ENCODE assay signal across 8 cellular contexts in the genomic region with DNA sequence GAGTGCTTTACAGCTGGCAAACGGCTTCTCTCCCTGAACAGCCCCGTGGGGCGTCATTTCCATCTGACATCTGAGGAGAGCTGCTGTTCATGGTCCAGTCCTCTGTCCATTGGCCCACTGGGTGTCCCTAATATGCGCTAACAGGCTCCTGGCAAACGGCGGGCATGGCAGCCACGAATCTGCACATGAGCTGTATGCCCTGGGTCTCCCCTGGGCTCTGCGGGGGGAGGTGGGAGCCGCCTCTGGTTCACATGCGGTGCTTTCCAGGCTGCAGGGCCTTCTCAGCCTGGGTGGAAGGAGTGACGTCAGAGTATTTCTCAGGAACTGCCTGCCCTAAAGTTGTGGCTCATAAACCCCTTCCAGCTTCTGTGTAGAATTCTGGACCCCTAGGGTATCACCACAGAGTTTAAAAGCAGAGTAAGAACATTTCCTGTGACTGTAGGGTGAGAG.
DNase-seq lines count a peak whose midpoint lies in the region; ATAC-seq and TF ChIP-seq lines count a peak whose summit lies in the region.

No MANE protein-coding gene starts in this region.

- peaks cover 94% of the 10 kb centered on the region for H3K4me1 Mint-ChIP-seq in activated naive CD8-positive, alpha-beta T cell treated with anti-CD3 and anti-CD28 coated beads for 36 hours

- POLR2A ChIA-PET in AG04450 (lab: Yijun Ruan, JAX), result interaction anchor here (1.1 kb wide), 1 partner anchor 13 kb away, joined by 8 read pairs; no protein-coding TSS in a partner anchor

- H3K9me3 Mint-ChIP-seq in activated naive CD8-positive, alpha-beta T cell treated with anti-CD3 and anti-CD28 coated beads for 36 hours, result no peaks in the 10 kb centered on the region

- CTCF ChIA-PET in AG04450 (lab: Charles Lee), result interaction anchor here (1.3 kb wide), 1 partner anchor 45 kb away, joined by 6 read pairs; no protein-coding TSS in a partner anchor

- H3K36me3 Mint-ChIP-seq in activated naive CD8-positive, alpha-beta T cell treated with anti-CD3 and anti-CD28 coated beads for 36 hours, result peaks cover 21% of the 10 kb centered on the region

- no peak for ATAC-seq in GM21528 (IDR thresholded peaks at IDR 0.05; ENCODE audit: low FRiP score, unreplicated experiment)

- DNase-seq in AG04450 (ENCODE audit: low read depth, low spot score) (no peak), HFF-Myc (ENCODE audit: extremely low read depth, low read depth) (peak; percentile 63), SK-N-MC (ENCODE audit: low read depth, low spot score) (peak; percentile 99), NCI-H128 (lab: John Stamatoyannopoulos, UW; ENCODE audit: unreplicated experiment) (no peak)
- peak; percentile 83 for DNase-seq in activated naive CD8-positive, alpha-beta T cell treated with anti-CD3 and anti-CD28 coated beads for 36 hours
- DNase-seq in stimulated activated CD4-positive, alpha-beta T cell treated with anti-CD3 and anti-CD28 coated beads, TNF-alpha, amount 100 ng/mL, for 24 hours (ENCODE audit: low read depth in 3 of 3), result peak; percentile 64 to 83 (median 69)

- peak overlapping the region; percentile 97 for H3K27ac Mint-ChIP-seq in activated naive CD8-positive, alpha-beta T cell treated with anti-CD3 and anti-CD28 coated beads for 36 hours

- TF ChIP-seq CTCF in AG04450 (IDR thresholded peaks at IDR 0.05; ENCODE audit: low read depth, low read length) (no peak), HFF-Myc (IDR thresholded peaks at IDR 0.05; ENCODE audit: low read depth, low read length, missing control alignments) (no peak)

- peak overlapping the region; percentile 67 for H3K4me3 Mint-ChIP-seq in activated naive CD8-positive, alpha-beta T cell treated with anti-CD3 and anti-CD28 coated beads for 36 hours

- peak overlapping the region; percentile 41 for H3K9ac ChIP-seq in SK-N-MC (ENCODE audit: insufficient read length)

- H3K27me3 ChIP-seq in AG04450 (ENCODE audit: control insufficient read depth, insufficient read depth, low read length) (no peaks in the 10 kb centered on the region), layer of hippocampus (ENCODE audit: control insufficient read depth, insufficient read depth, low read length) (no peaks in the 10 kb centered on the region)

- H3K9me3 ChIP-seq in AG04450 (ENCODE audit: control insufficient read depth, insufficient read depth, low read length) (no peaks in the 10 kb centered on the region), SK-N-MC (ENCODE audit: low read depth, low read length) (no peaks in the 10 kb centered on the region)

- H3K27ac ChIP-seq in AG04450 (ENCODE audit: low read depth, low read length), result peak overlapping the region; percentile 78
- peak overlapping the region; percentile 95 for H3K27ac ChIP-seq in SK-N-MC
- H3K27ac ChIP-seq in layer of hippocampus (ENCODE audit: low read depth, low read length), result peak overlapping the region; percentile 50

- H3K4me3 ChIP-seq in AG04450 (ENCODE audit: low read depth, low read length), result no peak overlapping the region
- H3K4me3 ChIP-seq in HFF-Myc (replicated peaks; ENCODE audit: low read depth, low read length), result no peak overlapping the region
- peak overlapping the region; percentile 76 for H3K4me3 ChIP-seq in SK-N-MC

- H3K27me3 Mint-ChIP-seq in activated naive CD8-positive, alpha-beta T cell treated with anti-CD3 and anti-CD28 coated beads for 36 hours, result no peaks in the 10 kb centered on the region

- H3K36me3 ChIP-seq in SK-N-MC (ENCODE audit: insufficient read depth, low read length), result no peaks in the 10 kb centered on the region

Comparison
In these comparisons a context has a peak if more than half of its experiments do, and no peak if none do; other contexts are left out.
1. DNase-seq: peak in HFF-Myc (single experiment), SK-N-MC (single experiment), activated naive CD8-positive, alpha-beta T cell treated with anti-CD3 and anti-CD28 coated beads for 36 hours (single experiment) and stimulated activated CD4-positive, alpha-beta T cell treated with anti-CD3 and anti-CD28 coated beads, TNF-alpha, amount 100 ng/mL, for 24 hours (3 of 3); none in AG04450 (single experiment) and NCI-H128 (single experiment).
2. Peak in every context shown above with its lines, with median percentiles within 50 percentile points of each other: H3K27ac ChIP-seq.